In genomic region chr16:74199066-74199841, GRCh38 we compare ENCODE assay signal across 20 cellular contexts.
A peak's percentile ranks its signal among the peaks of the same experiment; 100 is the strongest.
DNase-seq lines count a peak whose midpoint lies in the region; ATAC-seq and TF ChIP-seq lines count a peak whose summit lies in the region.
"Had no signal": no experiment of that assay in that cellular context is flagged by ENCODE, and none has a peak within 500 bp of the region (broad histone marks: within the 10 kb centered on the region; RNA-seq: fewer than 3 reads in every experiment).

No MANE protein-coding gene starts in this region.

- ATAC-seq in left lobe of liver = peak; percentile 86
- no peak for ATAC-seq in natural killer cell treated with Interleukin-12 subunit alpha and Interleukin-12 subunit beta and Interleukin-15 and Interleukin-18, amount 100 ng/mL, for 72 hours
- ATAC-seq: GM12878, HCT116 had no signal

- peak overlapping the region; percentile 78 for H3K27ac ChIP-seq in VCaP
- H3K27ac ChIP-seq: BLaER1 had no signal

- peak; percentile 10 for DNase-seq in DMS53 (lab: John Stamatoyannopoulos, UW)
- DNase-seq in DMS53 treated with DMSO at 0.1 percent for 48 hours (lab: John Stamatoyannopoulos, UW; ENCODE audit: unreplicated experiment) = no peak
- no peak for DNase-seq in left lobe of liver (ENCODE audit: low spot score)
- no peak for DNase-seq in natural killer cell treated with Interleukin-12 subunit alpha and Interleukin-12 subunit beta and Interleukin-15 and Interleukin-18, amount 100 ng/mL, for 72 hours (ENCODE audit: low spot score)
- no peak for DNase-seq in endothelial cell (ENCODE audit: low spot score)
- DNase-seq in SIG-M5 (lab: John Stamatoyannopoulos, UW) = no peak
- DNase-seq: 8988T; CD4-positive, alpha-beta memory T cell; DMS153; DND-41; EL; GOT3; H7; HFFc6 had no signal

- no peak overlapping the region for H3K4me3 Mint-ChIP-seq in natural killer cell treated with Interleukin-12 subunit alpha and Interleukin-12 subunit beta and Interleukin-15 and Interleukin-18, amount 100 ng/mL, for 72 hours
- H3K4me3 Mint-ChIP-seq in endothelial cell (ENCODE audit: unreplicated experiment) = no peak overlapping the region
- H3K4me3 Mint-ChIP-seq: CD14-positive monocyte; CD4-positive, alpha-beta memory T cell; HFFc6; IgD-negative memory B cell had no signal

- no peaks in the 10 kb centered on the region for H3K9me3 Mint-ChIP-seq in natural killer cell treated with Interleukin-12 subunit alpha and Interleukin-12 subunit beta and Interleukin-15 and Interleukin-18, amount 100 ng/mL, for 72 hours
- no peaks in the 10 kb centered on the region for H3K9me3 Mint-ChIP-seq in endothelial cell (ENCODE audit: unreplicated experiment)

- no peaks in the 10 kb centered on the region for H3K36me3 Mint-ChIP-seq in natural killer cell treated with Interleukin-12 subunit alpha and Interleukin-12 subunit beta and Interleukin-15 and Interleukin-18, amount 100 ng/mL, for 72 hours
- H3K36me3 Mint-ChIP-seq in endothelial cell (ENCODE audit: low read depth, unreplicated experiment) = no peaks in the 10 kb centered on the region
- H3K36me3 Mint-ChIP-seq: CD14-positive monocyte; CD4-positive, alpha-beta memory T cell had no signal

- H3K4me1 Mint-ChIP-seq in natural killer cell treated with Interleukin-12 subunit alpha and Interleukin-12 subunit beta and Interleukin-15 and Interleukin-18, amount 100 ng/mL, for 72 hours (ENCODE audit: low read depth in 2 of 2) = no peaks in the 10 kb centered on the region
- H3K4me1 Mint-ChIP-seq in endothelial cell (ENCODE audit: unreplicated experiment) = no peaks in the 10 kb centered on the region
- H3K4me1 Mint-ChIP-seq: CD14-positive monocyte; CD4-positive, alpha-beta memory T cell; IgD-negative memory B cell had no signal

- H3K27me3 Mint-ChIP-seq in natural killer cell treated with Interleukin-12 subunit alpha and Interleukin-12 subunit beta and Interleukin-15 and Interleukin-18, amount 100 ng/mL, for 72 hours = peaks cover 9 to 34% of the 10 kb centered on the region in 2 donors
- no peaks in the 10 kb centered on the region for H3K27me3 Mint-ChIP-seq in endothelial cell (ENCODE audit: unreplicated experiment)

- no peak overlapping the region for H3K27ac Mint-ChIP-seq in natural killer cell treated with Interleukin-12 subunit alpha and Interleukin-12 subunit beta and Interleukin-15 and Interleukin-18, amount 100 ng/mL, for 72 hours
- H3K27ac Mint-ChIP-seq in endothelial cell (ENCODE audit: unreplicated experiment) = no peak overlapping the region
- H3K27ac Mint-ChIP-seq: CD14-positive monocyte; CD4-positive, alpha-beta memory T cell; HFFc6; IgD-negative memory B cell had no signal

- TF ChIP-seq CTCF in VCaP (conservative IDR thresholded peaks at IDR 0.05) (no peak), endothelial cell (IDR thresholded peaks at IDR 0.05; ENCODE audit: unreplicated experiment) (no peak)
